Comparison of ENCODE assay signal across 24 cellular contexts in genomic region chr14:52363969-52364368, GRCh38. TPM values are rescaled to one million over a fixed set of nuclear protein-coding genes. Genes with fewer than 3 reads are reported as not detected.
DNase-seq lines count a peak whose midpoint lies in the region; TF ChIP-seq lines count a peak whose summit lies in the region.
"Had no signal": no experiment of that assay in that cellular context is flagged by ENCODE, and none has a peak within 500 bp of the region (broad histone marks: within the 10 kb centered on the region; RNA-seq: fewer than 3 reads in every experiment).

No MANE protein-coding gene starts in this region.

- TF ChIP-seq CTCF in stomach (IDR thresholded peaks at IDR 0.05) = no peak
- no peak for TF ChIP-seq CTCF in BE2C (IDR thresholded peaks at IDR 0.05; ENCODE audit: low read depth, low read length)

- POLR2A ChIA-PET in CD4-positive, alpha-beta memory T cell (lab: Charles Lee; ENCODE audit: partially characterized antibody) = interaction anchor here (0.6 kb wide), 1 partner anchor 84 kb away, joined by 5 read pairs; no protein-coding TSS in a partner anchor
- POLR2A ChIA-PET in CD8-positive, alpha-beta memory T cell (lab: Charles Lee) = no interaction called here

- H3K36me3 ChIP-seq in SJCRH30 = no peaks in the 10 kb centered on the region
- H3K36me3 ChIP-seq in mucosa of rectum (ENCODE audit: control insufficient read depth in 2 of 2, insufficient read depth in 2 of 2, low read length in 2 of 2) = no peaks in the 10 kb centered on the region
- no peaks in the 10 kb centered on the region for H3K36me3 ChIP-seq in stomach
- no peaks in the 10 kb centered on the region for H3K36me3 ChIP-seq in CD4-positive, alpha-beta memory T cell (ENCODE audit: insufficient read depth, low read length)
- no peaks in the 10 kb centered on the region for H3K36me3 ChIP-seq in CD8-positive, alpha-beta memory T cell (ENCODE audit: insufficient read depth, low read length)
- H3K36me3 ChIP-seq in BE2C = no peaks in the 10 kb centered on the region
- H3K36me3 ChIP-seq: ascending aorta had no signal

- no peaks in the 10 kb centered on the region for H3K27me3 Mint-ChIP-seq in CD4-positive, alpha-beta memory T cell
- no peaks in the 10 kb centered on the region for H3K27me3 Mint-ChIP-seq in CD8-positive, alpha-beta memory T cell
- H3K27me3 Mint-ChIP-seq: activated CD8-positive, alpha-beta T cell treated with anti-CD3 and anti-CD28 coated beads for 36 hours had no signal

- no peak for TF ChIP-seq POLR2A in stomach (IDR thresholded peaks at IDR 0.05)

- no peak overlapping the region for H3K27ac Mint-ChIP-seq in CD4-positive, alpha-beta memory T cell
- H3K27ac Mint-ChIP-seq in CD8-positive, alpha-beta memory T cell = no peak overlapping the region
- H3K27ac Mint-ChIP-seq: activated CD8-positive, alpha-beta T cell treated with anti-CD3 and anti-CD28 coated beads for 36 hours; activated naive CD4-positive, alpha-beta T cell treated with anti-CD3 and anti-CD28 coated beads for 36 hours had no signal

- TF ChIP-seq EP300 in stomach (IDR thresholded peaks at IDR 0.05) = no peak

- H3K27ac ChIP-seq in SJCRH30 = peak overlapping the region; percentile 65; the same call in 1 of the 2 replicates
- peak overlapping the region; percentile 20 to 36 for H3K27ac ChIP-seq in mucosa of rectum (ENCODE audit: low read depth in 2 of 2, low read length in 2 of 2)
- H3K27ac ChIP-seq in stomach = peak overlapping the region in 4 of 5 donors; percentile 21 to 77 (median 48)
- H3K27ac ChIP-seq in CD4-positive, alpha-beta memory T cell (ENCODE audit: low read depth, low read length) = no peak overlapping the region
- H3K27ac ChIP-seq in CD8-positive, alpha-beta memory T cell (ENCODE audit: low read depth, low read length) = no peak overlapping the region
- H3K27ac ChIP-seq: ascending aorta, epithelial cell of prostate, hepatocyte had no signal

- no peaks in the 10 kb centered on the region for H3K9me3 Mint-ChIP-seq in CD4-positive, alpha-beta memory T cell
- no peaks in the 10 kb centered on the region for H3K9me3 Mint-ChIP-seq in CD8-positive, alpha-beta memory T cell
- H3K9me3 Mint-ChIP-seq: activated CD8-positive, alpha-beta T cell treated with anti-CD3 and anti-CD28 coated beads for 36 hours; activated naive CD4-positive, alpha-beta T cell treated with anti-CD3 and anti-CD28 coated beads for 36 hours had no signal

- CTCF ChIA-PET in CD4-positive, alpha-beta memory T cell (lab: Charles Lee; ENCODE audit: partially characterized antibody) = interaction anchor here (1.5 kb wide), 1 partner anchor 11 kb away, joined by 3 read pairs; no protein-coding TSS in a partner anchor
- CTCF ChIA-PET in CD8-positive, alpha-beta memory T cell (lab: Charles Lee) = interaction anchor here (1.3 to 2.0 kb wide), 2 partner anchors 13 to 16 kb away, joined by 3 to 5 read pairs; no protein-coding TSS in a partner anchor

- H3K4me3 ChIP-seq in SJCRH30 (no peak overlapping the region), mucosa of rectum (ENCODE audit: low read length in 2 of 2) (no peak overlapping the region), stomach (no peak overlapping the region), BE2C (ENCODE audit: low read depth, low read length) (no peak overlapping the region)
- H3K4me3 ChIP-seq in CD4-positive, alpha-beta memory T cell (ENCODE audit: low read length in 2 of 2) = no peak overlapping the region
- no peak overlapping the region for H3K4me3 ChIP-seq in CD8-positive, alpha-beta memory T cell (ENCODE audit: low read length)
- H3K4me3 ChIP-seq: ascending aorta, hepatocyte had no signal

- H3K4me1 ChIP-seq in SJCRH30 (peaks cover 45% of the 10 kb centered on the region), mucosa of rectum (ENCODE audit: control insufficient read depth in 2 of 2, insufficient read depth in 2 of 2, low read length in 2 of 2) (peaks cover 6 to 7% of the 10 kb centered on the region in 2 donors), stomach (peaks cover 0 to 37% (median 17%) of the 10 kb centered on the region in 4 donors), BE2C (peaks cover 52% of the 10 kb centered on the region)
- no peaks in the 10 kb centered on the region for H3K4me1 ChIP-seq in CD4-positive, alpha-beta memory T cell (ENCODE audit: insufficient read depth, low read length)
- no peaks in the 10 kb centered on the region for H3K4me1 ChIP-seq in CD8-positive, alpha-beta memory T cell (ENCODE audit: insufficient read depth, low read length)
- H3K4me1 ChIP-seq: ascending aorta had no signal

- H3K9me3 ChIP-seq in SJCRH30 (replicated peaks) (no peaks in the 10 kb centered on the region), mucosa of rectum (ENCODE audit: control insufficient read depth in 2 of 2, low read length in 2 of 2) (no peaks in the 10 kb centered on the region), stomach (no peaks in the 10 kb centered on the region), BE2C (no peaks in the 10 kb centered on the region)
- H3K9me3 ChIP-seq in CD4-positive, alpha-beta memory T cell (ENCODE audit: control insufficient read depth in 1 of 2, low read length in 2 of 2) = no peaks in the 10 kb centered on the region
- H3K9me3 ChIP-seq in CD8-positive, alpha-beta memory T cell (ENCODE audit: low read length) = no peaks in the 10 kb centered on the region
- H3K9me3 ChIP-seq: ascending aorta had no signal

- H3K9ac ChIP-seq in mucosa of rectum (ENCODE audit: low read depth in 1 of 2, low read length in 2 of 2) = no peak overlapping the region

- WGBS in stomach, 5 donors = 39 to 89% (median 58%) methylated on average over 1 of the region's 1 CpG

- intact Hi-C loops in stomach (cut with DNase I; ENCODE audit: low total_unique reads) = no loop called here
- intact Hi-C loops in CD4-positive, alpha-beta memory T cell (cut with micrococcal nuclease) = no loop called here

- H3K27me3 ChIP-seq in SJCRH30 = no peaks in the 10 kb centered on the region
- no peaks in the 10 kb centered on the region for H3K27me3 ChIP-seq in mucosa of rectum (ENCODE audit: control insufficient read depth in 2 of 2, insufficient read depth in 2 of 2, low read length in 2 of 2)
- no peaks in the 10 kb centered on the region for H3K27me3 ChIP-seq in stomach
- H3K27me3 ChIP-seq in CD4-positive, alpha-beta memory T cell (ENCODE audit: insufficient read depth, low read length) = no peaks in the 10 kb centered on the region
- H3K27me3 ChIP-seq in CD8-positive, alpha-beta memory T cell (ENCODE audit: insufficient read depth, low read length, poor library complexity, severe bottlenecking) = no peaks in the 10 kb centered on the region
- H3K27me3 ChIP-seq in BE2C = no peaks in the 10 kb centered on the region
- H3K27me3 ChIP-seq: ascending aorta, hepatocyte had no signal

- DNase-seq in EH (ENCODE audit: low read depth) = peak; percentile 53
- no peak for DNase-seq in SJCRH30
- DNase-seq in stomach = no peak
- no peak for DNase-seq in NCI-H1436 treated with DMSO at 0.1 percent for 48 hours (lab: John Stamatoyannopoulos, UW)
- DNase-seq in CD4-positive, alpha-beta memory T cell = no peak
- DNase-seq in CD8-positive, alpha-beta memory T cell = no peak
- DNase-seq in BE2C = no peak
- DNase-seq: activated CD4-positive, CD25-positive, alpha-beta regulatory T cell treated with anti-CD3 and anti-CD28 coated beads, Interleukin-2, amount 50 U/mL, for 72 hours; activated CD8-positive, alpha-beta T cell treated with anti-CD3 and anti-CD28 coated beads for 36 hours; activated naive CD4-positive, alpha-beta T cell treated with anti-CD3 and anti-CD28 coated beads for 36 hours; activated T-cell treated with anti-CD3 and anti-CD28 coated beads, Interleukin-2, amount 50 U/mL, for 1 hour; central memory CD4-positive, alpha-beta T cell; foreskin melanocyte; GF-D8; left ventricle myocardium superior; NCI-H2029 treated with DMSO at 0.1 percent for 48 hours; NCI-H446; nucleus accumbens; SIG-M5 had no signal

- H3K4me1 Mint-ChIP-seq in CD4-positive, alpha-beta memory T cell = peaks cover 1 to 10% (median 6%) of the 10 kb centered on the region in 4 donors
- H3K4me1 Mint-ChIP-seq in CD8-positive, alpha-beta memory T cell = peaks cover 4 to 15% (median 14%) of the 10 kb centered on the region in 3 donors

- no peaks in the 10 kb centered on the region for H3K36me3 Mint-ChIP-seq in CD4-positive, alpha-beta memory T cell
- H3K36me3 Mint-ChIP-seq in CD8-positive, alpha-beta memory T cell = peaks cover 0 to 4% (median 0%) of the 10 kb centered on the region in 3 donors

- no peak overlapping the region for H3K4me3 Mint-ChIP-seq in CD4-positive, alpha-beta memory T cell
- no peak overlapping the region for H3K4me3 Mint-ChIP-seq in CD8-positive, alpha-beta memory T cell
- H3K4me3 Mint-ChIP-seq: activated CD8-positive, alpha-beta T cell treated with anti-CD3 and anti-CD28 coated beads for 36 hours; activated naive CD4-positive, alpha-beta T cell treated with anti-CD3 and anti-CD28 coated beads for 36 hours had no signal

RNA-seq across cellular contexts. Expression of gene PTGER2, which starts 49.9 kb away (rescaled TPM):
- 0.36 and 0.43 TPM in 2 replicates for total RNA-seq in SJCRH30 (2014; rRNA removed; shearing (Covaris generic))
- total RNA-seq in stomach = 10 to 100 TPM in 2 of 5 donors, 1 to 10 TPM in 3; 1.3 to 22.0 (median 8.3) TPM
- 10 to 100 TPM in 2 of 3 donors, 1 to 10 TPM in 1; 5.3 to 20.6 (median 12.9) TPM for polyA plus RNA-seq in stomach
- total RNA-seq in CD4-positive, alpha-beta memory T cell = 10 to 100 TPM; 29.4 to 30.2 TPM
- polyA plus RNA-seq in CD4-positive, alpha-beta memory T cell = 100 to 1,000 TPM; 241 to 259 TPM
- 10 to 100 TPM; 34.4 to 35.6 TPM for total RNA-seq in CD8-positive, alpha-beta memory T cell
- polyA plus RNA-seq in CD8-positive, alpha-beta memory T cell = 289 TPM
- 135 TPM for polyA plus RNA-seq in BE2C (2012; ENCODE audit: insufficient read depth, insufficient read length, low read depth)
- total RNA-seq: temporal lobe had no signal

Comparison
In these comparisons a context has a peak if more than half of its experiments do, and no peak if none do; other contexts are left out.
1. H3K27ac ChIP-seq: peak in SJCRH30 (single experiment), mucosa of rectum (2 of 2) and stomach (4 of 5); none in CD4-positive, alpha-beta memory T cell (single experiment) and CD8-positive, alpha-beta memory T cell (single experiment).